In genomic region chr14:68585690-68586089, GRCh38 we compare ENCODE assay signal across 13 cellular contexts.
DNase-seq lines count a peak whose midpoint lies in the region; ATAC-seq and TF ChIP-seq lines count a peak whose summit lies in the region.
"Had no signal": no experiment of that assay in that cellular context is flagged by ENCODE, and none has a peak within 500 bp of the region (broad histone marks: within the 10 kb centered on the region; RNA-seq: fewer than 3 reads in every experiment).

No MANE protein-coding gene starts in this region.

- WGBS in prostate gland: 70% methylated on average over 16 of the region's 16 CpGs

- no peaks in the 10 kb centered on the region for H3K27me3 ChIP-seq in skeletal muscle tissue (ENCODE audit: control insufficient read depth in 3 of 3, insufficient read depth in 3 of 3, low read length in 3 of 3)
- H3K27me3 ChIP-seq in prostate gland (replicated peaks; ENCODE audit: insufficient read depth): no peaks in the 10 kb centered on the region

- H3K27ac ChIP-seq in skeletal muscle tissue (ENCODE audit: low read depth, low read length): peak overlapping the region; percentile 13
- no peak overlapping the region for H3K27ac ChIP-seq in prostate gland

- ATAC-seq in HG02759 (IDR thresholded peaks at IDR 0.05; ENCODE audit: unreplicated experiment): no peak
- ATAC-seq: mucosa of descending colon had no signal

- POLR2A ChIA-PET in HEK293T (lab: Yijun Ruan, JAX): no interaction called here

- intact Hi-C loops in head of caudate nucleus (cut with DNase I): no loop called here
- intact Hi-C loops in prostate gland (cut with DNase I): no loop called here

- H3K9me3 ChIP-seq in skeletal muscle tissue (ENCODE audit: control insufficient read depth in 3 of 3, low read length in 3 of 3): no peaks in the 10 kb centered on the region
- H3K9me3 ChIP-seq in prostate gland: no peaks in the 10 kb centered on the region
- H3K9me3 ChIP-seq: mucosa of descending colon had no signal

- peak; percentile 80 for DNase-seq in EH (ENCODE audit: low read depth)
- peak; percentile 28 for DNase-seq in astrocyte of the hippocampus (ENCODE audit: low read depth, low spot score)
- peak in 33 of 42 donors; percentile 25 to 67 (median 41) for DNase-seq in head of caudate nucleus
- DNase-seq in prostate gland (ENCODE audit: low spot score): no peak
- DNase-seq in HEK293T (ENCODE audit: extremely low spot score): no peak
- no peak for DNase-seq in COR-L47 (lab: John Stamatoyannopoulos, UW)
- DNase-seq: activated CD4-positive, alpha-beta memory T cell treated with anti-CD3 and anti-CD28 coated beads, Interleukin-2, amount 10 ng/mL, durations not matched to agents 7 days and 5 days; activated naive CD4-positive, alpha-beta T cell; KBM-7; mucosa of descending colon; NCI-H2029 had no signal

- H3K4me3 ChIP-seq in skeletal muscle tissue (ENCODE audit: low read length in 3 of 3): no peak overlapping the region
- H3K4me3 ChIP-seq in prostate gland: no peak overlapping the region
- H3K4me3 ChIP-seq: mucosa of descending colon had no signal

- no peak for TF ChIP-seq POLR2A in prostate gland (IDR thresholded peaks at IDR 0.05)

- peak overlapping the region in 1 of 3 donors; percentile 25 for H3K9ac ChIP-seq in skeletal muscle tissue (ENCODE audit: low read depth in 1 of 3, low read length in 3 of 3)

- no peak for TF ChIP-seq CTCF in prostate gland (IDR thresholded peaks at IDR 0.05)

- CTCF ChIA-PET in HEK293T (lab: Yijun Ruan, JAX): no interaction called here

- H3K36me3 ChIP-seq in skeletal muscle tissue (ENCODE audit: control insufficient read depth in 3 of 3, insufficient read depth in 3 of 3, low read length in 3 of 3) (no peaks in the 10 kb centered on the region), prostate gland (no peaks in the 10 kb centered on the region)

- peaks cover 51 to 58% (median 58%) of the 10 kb centered on the region in 3 donors for H3K4me1 ChIP-seq in skeletal muscle tissue (ENCODE audit: control insufficient read depth in 3 of 3, insufficient read depth in 3 of 3, low read length in 3 of 3)
- H3K4me1 ChIP-seq in prostate gland (replicated peaks): peaks cover 7% of the 10 kb centered on the region

TF ChIP-seq in HEK293T, 16 proteins besides CTCF, POLR2A, EP300 and RAD21:
- TF ChIP-seq SP1 (IDR thresholded peaks at IDR 0.05) (no peak), NFRKB (IDR thresholded peaks at IDR 0.05) (no peak), TARDBP (IDR thresholded peaks at IDR 0.05) (no peak), CTBP1 (IDR thresholded peaks at IDR 0.05; ENCODE audit: borderline replicate concordance) (no peak), HDGF (IDR thresholded peaks at IDR 0.05; ENCODE audit: borderline replicate concordance) (no peak), FOXK2 (IDR thresholded peaks at IDR 0.05) (no peak), L3MBTL2 (conservative IDR thresholded peaks at IDR 0.05) (no peak), BHLHE40 (IDR thresholded peaks at IDR 0.05; ENCODE audit: borderline replicate concordance) (no peak), ARNT (IDR thresholded peaks at IDR 0.05) (no peak), ELF4 (IDR thresholded peaks at IDR 0.05) (no peak), ZNF384 (IDR thresholded peaks at IDR 0.05) (no peak), SUZ12 (IDR thresholded peaks at IDR 0.05) (no peak), PKNOX1 (IDR thresholded peaks at IDR 0.05) (no peak), FOXA1 (IDR thresholded peaks at IDR 0.05) (no peak), LEF1 (IDR thresholded peaks at IDR 0.05; ENCODE audit: borderline replicate concordance) (no peak), FOXM1 (IDR thresholded peaks at IDR 0.05; ENCODE audit: borderline replicate concordance) (no peak)

Comparison
In these comparisons a context has a peak if more than half of its experiments do, and no peak if none do; other contexts are left out.
1. DNase-seq: peak in EH (single experiment), astrocyte of the hippocampus (single experiment) and head of caudate nucleus (33 of 42); none in prostate gland (single experiment), HEK293T (single experiment) and COR-L47 (single experiment).